In genomic region chr16:23484501-23485256, GRCh38 we compare ENCODE assay signal across 2 cellular contexts.
TF ChIP-seq lines count a peak whose summit lies in the region.

No MANE protein-coding gene starts in this region.

TF ChIP-seq in HepG2, 621 proteins besides CTCF, POLR2A, EP300 and RAD21:
- TF ChIP-seq RBM22 (optimal IDR thresholded peaks at IDR 0.05; ENCODE audit: low read length): peak; percentile 82
- peak; percentile 85 for TF ChIP-seq CEBPB (IDR thresholded peaks at IDR 0.05; ENCODE audit: borderline replicate concordance, low read depth, low read length)
- 0 out of 2 replicates have a peak, but pooled peaks have one; percentile 13 for TF ChIP-seq CEBPG (CRISPR knock-in tag; IDR thresholded peaks at IDR 0.05)
- TF ChIP-seq ZNF468 (CRISPR knock-in tag; IDR thresholded peaks at IDR 0.05): no peak

TF ChIP-seq in HEK293, 187 proteins besides CTCF, POLR2A, EP300 and RAD21:
- TF ChIP-seq ZNF146 (tag by site-specific recombination; IDR thresholded peaks at IDR 0.05) (peak; percentile 51; the same call in 1 of the 2 replicates), MEIS1 (CRISPR knock-in tag; IDR thresholded peaks at IDR 0.05; ENCODE audit: borderline replicate concordance) (no peak)
